1 cellular context compared by ENCODE assay signal in the genomic region with DNA sequence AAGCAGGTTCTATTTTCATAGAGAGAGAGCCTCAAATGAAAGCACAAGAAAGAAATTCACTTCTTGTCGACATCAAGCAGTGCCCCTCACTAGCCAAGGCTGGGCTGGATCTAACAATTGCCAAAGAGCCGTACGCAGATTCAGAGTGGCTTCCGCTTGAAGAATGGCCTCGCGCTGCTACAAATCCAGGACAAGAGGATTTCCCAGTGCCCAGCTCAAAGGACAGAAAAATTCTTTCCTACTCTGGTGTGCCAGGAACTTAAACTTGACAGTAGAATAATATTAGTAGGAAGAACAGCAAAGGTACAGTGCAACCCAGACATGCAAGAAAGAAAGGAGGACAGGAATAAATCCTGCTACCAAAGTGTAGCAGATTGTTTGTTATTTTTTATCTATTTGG.
TF ChIP-seq lines count a peak whose summit lies in the region.

No MANE protein-coding gene starts in this region.

TF ChIP-seq in HEK293T, 16 proteins besides CTCF, POLR2A, EP300 and RAD21 (continued from another document):
- TF ChIP-seq, protein P1, sequence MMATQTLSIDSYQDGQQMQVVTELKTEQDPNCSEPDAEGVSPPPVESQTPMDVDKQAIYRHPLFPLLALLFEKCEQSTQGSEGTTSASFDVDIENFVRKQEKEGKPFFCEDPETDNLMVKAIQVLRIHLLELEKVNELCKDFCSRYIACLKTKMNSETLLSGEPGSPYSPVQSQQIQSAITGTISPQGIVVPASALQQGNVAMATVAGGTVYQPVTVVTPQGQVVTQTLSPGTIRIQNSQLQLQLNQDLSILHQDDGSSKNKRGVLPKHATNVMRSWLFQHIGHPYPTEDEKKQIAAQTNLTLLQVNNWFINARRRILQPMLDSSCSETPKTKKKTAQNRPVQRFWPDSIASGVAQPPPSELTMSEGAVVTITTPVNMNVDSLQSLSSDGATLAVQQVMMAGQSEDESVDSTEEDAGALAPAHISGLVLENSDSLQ (IDR thresholded peaks at IDR 0.05), result no peak
- TF ChIP-seq SP1 (IDR thresholded peaks at IDR 0.05) (no peak), HDGF (IDR thresholded peaks at IDR 0.05; ENCODE audit: borderline replicate concordance) (no peak), ARNT (IDR thresholded peaks at IDR 0.05) (no peak)
TF ChIP-seq in HEK293T: peak in this region for 0.
